Comparison of ENCODE assay signal across 19 cellular contexts in genomic region chr6:137794510-137795200, GRCh38.
A peak's percentile ranks its signal among the peaks of the same experiment; 100 is the strongest.
DNase-seq lines count a peak whose midpoint lies in the region; ATAC-seq, FAIRE-seq and TF ChIP-seq lines count a peak whose summit lies in the region.
"Had no signal": no experiment of that assay in that cellular context is flagged by ENCODE, and none has a peak within 500 bp of the region (broad histone marks: within the 10 kb centered on the region; RNA-seq: fewer than 3 reads in every experiment).

No MANE protein-coding gene starts in this region.

- H3K9me2 ChIP-seq in PC-9 (ENCODE audit: insufficient read depth), result no peaks in the 10 kb centered on the region

- no peaks in the 10 kb centered on the region for H3K79me2 ChIP-seq in PC-9 (ENCODE audit: low read depth)
- no peaks in the 10 kb centered on the region for H3K79me2 ChIP-seq in K562 (ENCODE audit: control insufficient read depth, insufficient read depth, low read length)
- no peaks in the 10 kb centered on the region for H3K79me2 ChIP-seq in smooth muscle cell (ENCODE audit: low read depth)

- H3K9me3 ChIP-seq in PC-9 (ENCODE audit: insufficient read depth, low read depth) (no peaks in the 10 kb centered on the region; the same call in 1 of the 2 replicates), K562 (replicated peaks; ENCODE audit: control insufficient read depth, insufficient read depth, low read depth, low read length) (no peaks in the 10 kb centered on the region), smooth muscle cell (replicated peaks; ENCODE audit: low read depth) (no peaks in the 10 kb centered on the region)
- H3K9me3 ChIP-seq: gastroesophageal sphincter had no signal

- TF ChIP-seq POLR2A in K562 (conservative IDR thresholded peaks at IDR 0.05), result no peak

- no peak overlapping the region for H3K4me2 ChIP-seq in PC-9
- peak overlapping the region; percentile 55 for H3K4me2 ChIP-seq in K562 (ENCODE audit: insufficient read depth, low read length)
- H3K4me2 ChIP-seq in smooth muscle cell, result no peak overlapping the region

- intact Hi-C loops in PC-9 (cut with micrococcal nuclease; ENCODE audit: unreplicated experiment) (no loop called here), K562 (cut with micrococcal nuclease) (no loop called here)

- no peak overlapping the region for H3K27ac ChIP-seq in PC-9
- peak overlapping the region; percentile 66 for H3K27ac ChIP-seq in K562 (ENCODE audit: extremely low read depth, low read depth, low read length)
- no peak overlapping the region for H3K27ac ChIP-seq in smooth muscle cell (ENCODE audit: low read depth)
- H3K27ac ChIP-seq: gastroesophageal sphincter had no signal

- no peak for TF ChIP-seq CTCF in PC-9 (conservative IDR thresholded peaks at IDR 0.05)
- no peak for TF ChIP-seq CTCF in K562 (IDR thresholded peaks at IDR 0.05 in 2 of 3, conservative IDR thresholded peaks at IDR 0.05 in 1 of 3; ENCODE audit: insufficient read depth in 2 of 3, low read depth in 1 of 3, low read length in 3 of 3)
- no peak for TF ChIP-seq CTCF in smooth muscle cell (IDR thresholded peaks at IDR 0.05; ENCODE audit: borderline replicate concordance, insufficient read depth, poor library complexity, severe bottlenecking)
- no peak for TF ChIP-seq CTCF in osteocyte (IDR thresholded peaks at IDR 0.05)

- POLR2A ChIA-PET in PC-9 (lab: Charles Lee; ENCODE audit: unreplicated experiment) (no interaction called here), K562 (lab: Yijun Ruan, JAX) (interaction anchor here (0.7 to 2.0 kb wide), 8 partner anchors 10 to 615 kb away, joined by 3 to 7 read pairs (median 3); no protein-coding TSS in a partner anchor)

- no peaks in the 10 kb centered on the region for H3K36me3 Mint-ChIP-seq in activated naive CD4-positive, alpha-beta T cell treated with anti-CD3 and anti-CD28 coated beads, Interleukin-2, amount 50 U/mL, for 24 hours
- H3K36me3 Mint-ChIP-seq in activated naive CD4-positive, alpha-beta T cell treated with anti-CD3 and anti-CD28 coated beads, Interleukin-2, amount 10 ng/mL, durations not matched to agents 7 days and 5 days, result peaks cover 2% of the 10 kb centered on the region
- H3K36me3 Mint-ChIP-seq in osteocyte (ENCODE audit: unreplicated experiment), result no peaks in the 10 kb centered on the region

- H3K9me1 ChIP-seq in K562 (ENCODE audit: control insufficient read depth, insufficient read depth, low read length), result no peaks in the 10 kb centered on the region

- no peaks in the 10 kb centered on the region for H3K27me3 Mint-ChIP-seq in activated naive CD4-positive, alpha-beta T cell treated with anti-CD3 and anti-CD28 coated beads, Interleukin-2, amount 50 U/mL, for 24 hours
- no peaks in the 10 kb centered on the region for H3K27me3 Mint-ChIP-seq in activated naive CD4-positive, alpha-beta T cell treated with anti-CD3 and anti-CD28 coated beads, Interleukin-2, amount 10 ng/mL, durations not matched to agents 7 days and 5 days
- H3K27me3 Mint-ChIP-seq in osteocyte (ENCODE audit: unreplicated experiment), result no peaks in the 10 kb centered on the region

- H3K27me3 ChIP-seq in PC-9 (ENCODE audit: insufficient read depth, low read depth) (no peaks in the 10 kb centered on the region), K562 (ENCODE audit: control insufficient read depth in 2 of 2, insufficient read depth in 2 of 2, low read length in 2 of 2) (no peaks in the 10 kb centered on the region), smooth muscle cell (ENCODE audit: low read depth) (no peaks in the 10 kb centered on the region)
- H3K27me3 ChIP-seq: gastroesophageal sphincter had no signal

- WGBS in K562 (ENCODE audit: insufficient coverage, low coverage, missing lambda C conversion rate), result 29% methylated on average over 4 of the region's 4 CpGs
- 56% methylated on average over 4 of the region's 4 CpGs for WGBS in smooth muscle cell (ENCODE audit: low lambda C conversion rate)

- no peak for TF ChIP-seq EP300 in K562 (IDR thresholded peaks at IDR 0.05; ENCODE audit: low read length)

- no peak for DNase-seq in activated naive CD4-positive, alpha-beta T cell treated with anti-CD3 and anti-CD28 coated beads, Interleukin-2, amount 10 ng/mL, durations not matched to agents 7 days and 5 days
- DNase-seq in PC-9, result no peak
- DNase-seq in K562 (ENCODE audit: extremely low read depth in 1 of 4, low spot score in 3 of 4), result peak in 2 of 4 experiments; percentile 68
- no peak for DNase-seq in smooth muscle cell (lab: John Stamatoyannopoulos, UW; ENCODE audit: unreplicated experiment)
- no peak for DNase-seq in osteocyte (ENCODE audit: extremely low spot score, unreplicated experiment)
- DNase-seq: activated CD8-positive, alpha-beta memory T cell treated with anti-CD3 and anti-CD28 coated beads for 24 hours; caudate nucleus; KBM-7; NCI-H187 treated with DMSO at 0.1 percent for 48 hours; NCI-H774; occipital lobe; T-helper 9 cell had no signal

- H3K4me3 Mint-ChIP-seq in activated naive CD4-positive, alpha-beta T cell treated with anti-CD3 and anti-CD28 coated beads, Interleukin-2, amount 50 U/mL, for 24 hours, result no peak overlapping the region
- H3K4me3 Mint-ChIP-seq in activated naive CD4-positive, alpha-beta T cell treated with anti-CD3 and anti-CD28 coated beads, Interleukin-2, amount 10 ng/mL, durations not matched to agents 7 days and 5 days, result no peak overlapping the region
- no peak overlapping the region for H3K4me3 Mint-ChIP-seq in osteocyte (ENCODE audit: unreplicated experiment)

- H3K36me3 ChIP-seq in PC-9 (ENCODE audit: low read depth) (no peaks in the 10 kb centered on the region), K562 (ENCODE audit: control insufficient read depth, insufficient read depth, low read length) (no peaks in the 10 kb centered on the region), smooth muscle cell (ENCODE audit: low read depth) (no peaks in the 10 kb centered on the region)
- H3K36me3 ChIP-seq: gastroesophageal sphincter had no signal

- H2AFZ ChIP-seq in PC-9, result peak overlapping the region; percentile 48; the same call in 1 of the 2 replicates
- peak overlapping the region; percentile 83 for H2AFZ ChIP-seq in K562 (ENCODE audit: low read depth, low read length)
- H2AFZ ChIP-seq in smooth muscle cell (ENCODE audit: low read depth), result peak overlapping the region; percentile 52

- H3K9me3 Mint-ChIP-seq in activated naive CD4-positive, alpha-beta T cell treated with anti-CD3 and anti-CD28 coated beads, Interleukin-2, amount 50 U/mL, for 24 hours, result no peaks in the 10 kb centered on the region
- H3K9me3 Mint-ChIP-seq in activated naive CD4-positive, alpha-beta T cell treated with anti-CD3 and anti-CD28 coated beads, Interleukin-2, amount 10 ng/mL, durations not matched to agents 7 days and 5 days, result no peaks in the 10 kb centered on the region
- no peaks in the 10 kb centered on the region for H3K9me3 Mint-ChIP-seq in osteocyte (ENCODE audit: unreplicated experiment)

- H3F3A ChIP-seq in PC-9 (ENCODE audit: insufficient read depth, low read depth) (no peaks in the 10 kb centered on the region), smooth muscle cell (ENCODE audit: low read depth) (no peaks in the 10 kb centered on the region)

- H3K4me3 ChIP-seq in PC-9 (no peak overlapping the region), K562 (no peak overlapping the region), smooth muscle cell (no peak overlapping the region)
- H3K4me3 ChIP-seq: gastroesophageal sphincter had no signal

- H3K9ac ChIP-seq in K562 (ENCODE audit: insufficient read depth in 1 of 2, low read depth in 2 of 2, low read length in 2 of 2) (0 out of 4 replicates have a peak overlapping the region, but pooled peaks of 1 of the 2 experiments have one; percentile 9), smooth muscle cell (ENCODE audit: low read depth) (no peak overlapping the region)

- H3K4me1 ChIP-seq in PC-9 (replicated peaks; ENCODE audit: insufficient read depth), result no peaks in the 10 kb centered on the region
- H3K4me1 ChIP-seq in K562 (replicated peaks in 1 of 2; ENCODE audit: control insufficient read depth in 2 of 2, insufficient read depth in 2 of 2, low read length in 2 of 2), result peaks cover 0 to 46% of the 10 kb centered on the region in 2 experiments; a peak in 4 of 5 replicates
- no peaks in the 10 kb centered on the region for H3K4me1 ChIP-seq in smooth muscle cell (ENCODE audit: low read depth)

- peak; percentile 74 for FAIRE-seq in K562 (lab: Jason Lieb, UNC)
- FAIRE-seq: endometrium, H54 had no signal

- in situ Hi-C loops in K562 (cut with MboI), result loop anchor here (5.0 kb wide), 2 partner anchors 73 to 87 kb away; partner anchors contain the start of gene TNFAIP3

- BruUV-seq in PC-9 (replicated peaks; lab: Mats Ljungman, UMichigan) (no TSS peak), K562 (replicated peaks; lab: Mats Ljungman, UMichigan) (no TSS peak)

- TF ChIP-seq RAD21 in K562 (CRISPR knock-in tag; conservative IDR thresholded peaks at IDR 0.05 in 1 of 2, IDR thresholded peaks at IDR 0.05 in 1 of 2), result no peak

- H3K27ac Mint-ChIP-seq in activated naive CD4-positive, alpha-beta T cell treated with anti-CD3 and anti-CD28 coated beads, Interleukin-2, amount 50 U/mL, for 24 hours, result peak overlapping the region; percentile 61
- H3K27ac Mint-ChIP-seq in activated naive CD4-positive, alpha-beta T cell treated with anti-CD3 and anti-CD28 coated beads, Interleukin-2, amount 10 ng/mL, durations not matched to agents 7 days and 5 days, result no peak overlapping the region
- no peak overlapping the region for H3K27ac Mint-ChIP-seq in osteocyte (ENCODE audit: unreplicated experiment)
- H3K27ac Mint-ChIP-seq: activated naive CD4-positive, alpha-beta T cell treated with anti-CD3 and anti-CD28 coated beads, Interleukin-2, amount 50 U/mL, for 72 hours had no signal

- CTCF ChIA-PET in activated naive CD4-positive, alpha-beta T cell treated with anti-CD3 and anti-CD28 coated beads, Interleukin-2, amount 10 ng/mL, durations not matched to agents 7 days and 5 days (lab: Charles Lee), result interaction anchor here (0.9 to 15.2 kb wide), 4 partner anchors 72 to 150 kb away, joined by 3 to 201 read pairs (median 3); partner anchors contain the start of gene TNFAIP3
- CTCF ChIA-PET in PC-9 (lab: Charles Lee), result no interaction called here
- CTCF ChIA-PET in K562 (lab: Yijun Ruan, JAX; ENCODE audit: low intra/inter-chr PET ratio), result no interaction called here

- H4K20me1 ChIP-seq in PC-9 (ENCODE audit: insufficient read depth) (no peaks in the 10 kb centered on the region), K562 (replicated peaks; ENCODE audit: control insufficient read depth, insufficient read depth, low read length) (no peaks in the 10 kb centered on the region), smooth muscle cell (ENCODE audit: low read depth) (no peaks in the 10 kb centered on the region)

- H3K4me1 Mint-ChIP-seq in activated naive CD4-positive, alpha-beta T cell treated with anti-CD3 and anti-CD28 coated beads, Interleukin-2, amount 50 U/mL, for 24 hours, result peaks cover 83% of the 10 kb centered on the region
- H3K4me1 Mint-ChIP-seq in activated naive CD4-positive, alpha-beta T cell treated with anti-CD3 and anti-CD28 coated beads, Interleukin-2, amount 10 ng/mL, durations not matched to agents 7 days and 5 days, result peaks cover 76% of the 10 kb centered on the region
- peaks cover 4% of the 10 kb centered on the region for H3K4me1 Mint-ChIP-seq in osteocyte (ENCODE audit: unreplicated experiment)

- peak; percentile 79 for ATAC-seq in K562
- no peak for ATAC-seq in GM21515 (IDR thresholded peaks at IDR 0.05; ENCODE audit: unreplicated experiment)
- no peak for ATAC-seq in HG03457 (IDR thresholded peaks at IDR 0.05; ENCODE audit: unreplicated experiment)
- ATAC-seq: activated naive CD4-positive, alpha-beta T cell treated with anti-CD3 and anti-CD28 coated beads, Interleukin-2, amount 50 U/mL, for 72 hours; gastroesophageal sphincter had no signal
